ENCODE assay signal across 8 cellular contexts in the genomic region with DNA sequence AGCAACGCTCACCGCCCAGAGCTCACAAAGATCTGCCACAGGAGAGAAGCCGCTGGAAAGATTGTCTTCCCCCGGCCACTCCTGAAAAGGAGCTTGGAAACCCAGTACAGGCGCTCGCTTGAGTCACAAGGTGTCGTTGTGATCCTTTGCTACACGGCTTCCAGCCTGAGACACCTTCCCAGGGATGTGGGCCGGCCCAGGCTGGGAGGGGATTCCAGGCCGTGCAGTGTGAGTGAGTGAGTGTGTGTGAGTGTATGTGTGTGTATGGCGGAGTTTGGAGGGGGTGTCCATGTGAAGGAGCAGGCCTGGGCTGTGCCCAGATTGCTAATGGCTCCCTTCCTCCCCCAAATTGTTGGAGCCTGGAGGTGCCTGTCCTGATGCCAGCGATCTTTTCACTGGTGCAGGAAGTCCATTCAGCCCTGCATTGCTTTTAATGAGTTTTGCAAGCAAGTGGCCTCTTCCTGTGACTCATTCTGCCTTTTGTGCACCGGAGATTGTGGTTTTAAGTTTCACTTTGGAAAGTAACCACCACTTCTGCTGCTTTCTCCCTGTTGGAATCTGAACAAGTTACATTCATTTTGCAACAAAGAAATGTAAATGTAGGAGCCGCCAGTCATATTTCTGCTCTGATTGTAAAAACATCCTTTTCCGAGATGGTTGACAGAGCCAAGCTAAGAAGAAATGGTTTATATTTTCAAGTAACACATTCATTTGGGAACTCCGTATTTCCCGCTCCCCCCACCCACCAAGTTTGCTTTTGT.
DNase-seq lines count a peak whose midpoint lies in the region; ATAC-seq and TF ChIP-seq lines count a peak whose summit lies in the region.

No MANE protein-coding gene starts in this region.

- peaks cover 2% of the 10 kb centered on the region for H3K9me3 ChIP-seq in osteoblast (ENCODE audit: low read depth, low read length)
- H3K9me3 ChIP-seq in upper lobe of right lung: no peaks in the 10 kb centered on the region

- H3K4me3 ChIP-seq in osteoblast (ENCODE audit: insufficient read depth, low read length) (peak overlapping the region; percentile 62), upper lobe of right lung (peak overlapping the region; percentile 30)

- H2AFZ ChIP-seq in osteoblast (ENCODE audit: low read length): peak overlapping the region; percentile 69

- DNase-seq in Daoy (ENCODE audit: low read depth) (peak; percentile 95), HuH-7 (ENCODE audit: low spot score) (peak; percentile 63), RWPE1 (ENCODE audit: low spot score) (peak; percentile 97), glomerular visceral epithelial cell (ENCODE audit: extremely low spot score) (peak; percentile 87), osteoblast (ENCODE audit: insufficient read length, low spot score, missing footprints) (peak; percentile 93), upper lobe of right lung (peak; percentile 82)

- H3K27me3 ChIP-seq in osteoblast (ENCODE audit: insufficient read depth, low read length): no peaks in the 10 kb centered on the region
- H3K27me3 ChIP-seq in upper lobe of right lung: no peaks in the 10 kb centered on the region

- peak overlapping the region; percentile 85 for H3K4me2 ChIP-seq in osteoblast (ENCODE audit: insufficient read depth, low read length)

- H3K36me3 Mint-ChIP-seq in activated naive CD4-positive, alpha-beta T cell treated with anti-CD3 and anti-CD28 coated beads, Interleukin-2, amount 50 U/mL, for 24 hours: peaks cover 6% of the 10 kb centered on the region

- intact Hi-C loops in upper lobe of right lung (cut with DNase I): loop anchor here (10.0 kb wide), 1 partner anchor 1175 kb away; no protein-coding TSS in a partner anchor

- peaks cover 4% of the 10 kb centered on the region for H3K36me3 ChIP-seq in osteoblast (ENCODE audit: insufficient read depth, low read length)
- peaks cover 17% of the 10 kb centered on the region for H3K36me3 ChIP-seq in upper lobe of right lung

- H3K4me1 ChIP-seq in osteoblast (ENCODE audit: insufficient read depth, low read length): peaks cover 35% of the 10 kb centered on the region
- H3K4me1 ChIP-seq in upper lobe of right lung: peaks cover 26% of the 10 kb centered on the region

- no peaks in the 10 kb centered on the region for H3K27me3 Mint-ChIP-seq in activated naive CD4-positive, alpha-beta T cell treated with anti-CD3 and anti-CD28 coated beads, Interleukin-2, amount 50 U/mL, for 24 hours

- no peaks in the 10 kb centered on the region for H4K20me1 ChIP-seq in osteoblast (ENCODE audit: insufficient read depth, low read length)

- H3K9me3 Mint-ChIP-seq in activated naive CD4-positive, alpha-beta T cell treated with anti-CD3 and anti-CD28 coated beads, Interleukin-2, amount 50 U/mL, for 24 hours: peaks cover 10% of the 10 kb centered on the region

- H3K4me3 Mint-ChIP-seq in activated naive CD4-positive, alpha-beta T cell treated with anti-CD3 and anti-CD28 coated beads, Interleukin-2, amount 50 U/mL, for 24 hours: peak overlapping the region; percentile 87

- H3K27ac Mint-ChIP-seq in activated naive CD4-positive, alpha-beta T cell treated with anti-CD3 and anti-CD28 coated beads, Interleukin-2, amount 50 U/mL, for 24 hours: peak overlapping the region; percentile 89

- CTCF ChIA-PET in RWPE1 (lab: Yijun Ruan, JAX): interaction anchor here (0.6 to 3.2 kb wide), 16 partner anchors 22 to 1185 kb away, joined by 3 to 25 read pairs (median 4); partner anchors contain the start of gene TRIB2

- peaks cover 44% of the 10 kb centered on the region for H3K4me1 Mint-ChIP-seq in activated naive CD4-positive, alpha-beta T cell treated with anti-CD3 and anti-CD28 coated beads, Interleukin-2, amount 50 U/mL, for 24 hours

- ATAC-seq in GM21529 (IDR thresholded peaks at IDR 0.05; ENCODE audit: unreplicated experiment) (peak; percentile 81), upper lobe of right lung (peak; percentile 92)

- H3K79me2 ChIP-seq in osteoblast (ENCODE audit: insufficient read depth, low read length): no peaks in the 10 kb centered on the region

- H3K27ac ChIP-seq in RWPE1: peak overlapping the region; percentile 98
- peak overlapping the region; percentile 58 for H3K27ac ChIP-seq in osteoblast (ENCODE audit: low read depth, low read length)
- H3K27ac ChIP-seq in upper lobe of right lung: peak overlapping the region; percentile 81

- POLR2A ChIA-PET in RWPE1 (lab: Yijun Ruan, JAX; ENCODE audit: low non-redundant PET): no interaction called here

- TF ChIP-seq CTCF in RWPE1 (conservative IDR thresholded peaks at IDR 0.05; ENCODE audit: low read depth) (peak; percentile 69), osteoblast (IDR thresholded peaks at IDR 0.05; ENCODE audit: extremely low read depth, low read depth, low read length) (peak; percentile 33), upper lobe of right lung (IDR thresholded peaks at IDR 0.05) (peak; percentile 23)

Comparison
In these comparisons a context has a peak if more than half of its experiments do, and no peak if none do; other contexts are left out.
1. Peak in every context shown above with its lines: DNase-seq, ATAC-seq, H3K4me3 ChIP-seq and H3K27ac ChIP-seq.